In genomic region chrX:21993265-21993664, GRCh38 we compare ENCODE assay signal across 9 cellular contexts. TPM values are rescaled to one million over a fixed set of nuclear protein-coding genes. Genes with fewer than 3 reads are reported as not detected.
DNase-seq lines count a peak whose midpoint lies in the region; ATAC-seq, FAIRE-seq and TF ChIP-seq lines count a peak whose summit lies in the region.
"Had no signal": no experiment of that assay in that cellular context is flagged by ENCODE, and none has a peak within 500 bp of the region (broad histone marks: within the 10 kb centered on the region; RNA-seq: fewer than 3 reads in every experiment).

No MANE protein-coding gene starts in this region.

- H3K36me3 ChIP-seq in liver (ENCODE audit: control insufficient read depth in 4 of 4, insufficient read depth in 3 of 4, low read depth in 1 of 4, low read length in 3 of 4) (peaks cover 0 to 7% (median 1%) of the 10 kb centered on the region in 4 donors), HepG2 (replicated peaks in 1 of 2; ENCODE audit: control insufficient read depth in 1 of 2, insufficient read depth in 2 of 2, low read length in 2 of 2) (peaks cover 0 to 15% of the 10 kb centered on the region in 2 experiments; a peak in 2 of 5 replicates), adrenal gland (replicated peaks in 1 of 2) (peaks cover 0 to 10% of the 10 kb centered on the region in 2 donors), H7 (replicated peaks; ENCODE audit: control insufficient read depth, insufficient read depth, low read length) (peaks cover 21% of the 10 kb centered on the region)

- ATAC-seq in HepG2 (no peak), HG03103 (IDR thresholded peaks at IDR 0.05; ENCODE audit: low read depth, unreplicated experiment) (peak; percentile 82)
- ATAC-seq in activated T-cell treated with anti-CD3 and anti-CD28 coated beads, Interleukin-2, amount 50 U/mL, for 4 hours = no peak

- peak overlapping the region; percentile 32 to 56 for H3K27ac ChIP-seq in liver (ENCODE audit: low read depth in 1 of 2, low read length in 2 of 2)
- H3K27ac ChIP-seq in HepG2 (ENCODE audit: extremely low read length, insufficient read depth, low read length) = no peak overlapping the region
- H3K27ac ChIP-seq in adrenal gland = peak overlapping the region in 1 of 5 donors; percentile 80

- POLR2A ChIA-PET in HepG2 (lab: Yijun Ruan, JAX) = no interaction called here

- no peak overlapping the region for H2AFZ ChIP-seq in HepG2 (ENCODE audit: low read length)

- no peak overlapping the region for H3K4me3 Mint-ChIP-seq in activated T-cell treated with anti-CD3 and anti-CD28 coated beads, Interleukin-2, amount 50 U/mL, for 4 hours

- TF ChIP-seq EP300 in HepG2 (IDR thresholded peaks at IDR 0.05; ENCODE audit: low read depth in 2 of 2, low read length in 2 of 2) (no peak), HepG2 (CRISPR knock-in tag; IDR thresholded peaks at IDR 0.05; ENCODE audit: borderline replicate concordance) (no peak)

- no peaks in the 10 kb centered on the region for H3K9me3 ChIP-seq in liver (ENCODE audit: control insufficient read depth in 4 of 4, low read length in 3 of 4)
- no peaks in the 10 kb centered on the region for H3K9me3 ChIP-seq in HepG2 (ENCODE audit: low read length)
- no peaks in the 10 kb centered on the region for H3K9me3 ChIP-seq in adrenal gland (replicated peaks in 1 of 3)

- 81% methylated on average over 8 of the region's 8 CpGs for WGBS in liver
- WGBS in HepG2 (ENCODE audit: low lambda C conversion rate) = 97% methylated on average over 5 of the region's 8 CpGs
- 57 to 78% (median 73%) methylated on average over 5 to 8 of the region's 8 CpGs for WGBS in adrenal gland, 4 donors

- H3K9ac ChIP-seq in liver (ENCODE audit: low read depth in 1 of 2, low read length in 2 of 2) = no peak overlapping the region
- no peak overlapping the region for H3K9ac ChIP-seq in HepG2 (ENCODE audit: insufficient read depth, low read depth, low read length)

- no peak for TF ChIP-seq CTCF in liver (IDR thresholded peaks at IDR 0.05; ENCODE audit: low read depth, low read length, missing input control)
- no peak for TF ChIP-seq CTCF in HepG2 (CRISPR knock-in tag; IDR thresholded peaks at IDR 0.05)
- no peak for TF ChIP-seq CTCF in adrenal gland (IDR thresholded peaks at IDR 0.05)

- TF ChIP-seq RAD21 in liver (IDR thresholded peaks at IDR 0.05) (no peak), HepG2 (CRISPR knock-in tag; IDR thresholded peaks at IDR 0.05) (no peak)

- in situ Hi-C loops in HepG2 (cut with HindIII; ENCODE audit: extremely low pct_ligation_motif_present, low pct_unique_long_range_greater_than_20kb) = loop anchor here (25.0 kb wide), 1 partner anchor 194 kb away; no protein-coding TSS in a partner anchor

- peaks cover 5% of the 10 kb centered on the region for H3K36me3 Mint-ChIP-seq in activated T-cell treated with anti-CD3 and anti-CD28 coated beads, Interleukin-2, amount 50 U/mL, for 4 hours (ENCODE audit: insufficient read depth)

- H3K4me3 ChIP-seq in liver (ENCODE audit: low read depth in 1 of 3, low read length in 3 of 3) = no peak overlapping the region
- no peak overlapping the region for H3K4me3 ChIP-seq in HepG2 (replicated peaks in 1 of 3; ENCODE audit: insufficient read depth in 1 of 3, low read depth in 2 of 3, low read length in 3 of 3)
- no peak overlapping the region for H3K4me3 ChIP-seq in adrenal gland
- H3K4me3 ChIP-seq in H7 (ENCODE audit: insufficient read depth, low read depth, low read length) = no peak overlapping the region
- H3K4me3 ChIP-seq: dorsolateral prefrontal cortex had no signal

- no peaks in the 10 kb centered on the region for H3K79me2 ChIP-seq in HepG2 (ENCODE audit: insufficient read depth, low read length)

- H3K4me1 Mint-ChIP-seq in activated T-cell treated with anti-CD3 and anti-CD28 coated beads, Interleukin-2, amount 50 U/mL, for 4 hours (ENCODE audit: low read depth) = peaks cover 31% of the 10 kb centered on the region

- no peak for DNase-seq in HepG2 (ENCODE audit: low spot score)
- DNase-seq in adrenal gland = peak; percentile 18 to 61 (median 33)
- DNase-seq in stimulated activated CD4-positive, alpha-beta T cell treated with anti-CD3 and anti-CD28 coated beads, Interleukin-4, amount 100 ng/mL, for 24 hours = no peak
- no peak for DNase-seq in RKO (ENCODE audit: low spot score)
- no peak for DNase-seq in H7
- DNase-seq in activated T-cell treated with anti-CD3 and anti-CD28 coated beads, Interleukin-2, amount 50 U/mL, for 4 hours = no peak

- CTCF ChIA-PET in HepG2 (lab: Yijun Ruan, JAX; ENCODE audit: low intra/inter-chr PET ratio, low total read pairs) = no interaction called here

- H3K4me2 ChIP-seq in HepG2 (ENCODE audit: low read depth, low read length) = no peak overlapping the region

- no TSS peak for BruUV-seq in HepG2 (replicated peaks; lab: Mats Ljungman, UMichigan)

- H3K27me3 ChIP-seq in liver (ENCODE audit: control insufficient read depth in 4 of 4, insufficient read depth in 4 of 4, low read length in 3 of 4) = no peaks in the 10 kb centered on the region
- no peaks in the 10 kb centered on the region for H3K27me3 ChIP-seq in HepG2 (ENCODE audit: control insufficient read depth in 1 of 2, insufficient read depth in 2 of 2, low read length in 2 of 2)
- H3K27me3 ChIP-seq in adrenal gland = no peaks in the 10 kb centered on the region
- no peaks in the 10 kb centered on the region for H3K27me3 ChIP-seq in H7 (ENCODE audit: control insufficient read depth, insufficient read depth, low read length)

- no peaks in the 10 kb centered on the region for H3K27me3 Mint-ChIP-seq in activated T-cell treated with anti-CD3 and anti-CD28 coated beads, Interleukin-2, amount 50 U/mL, for 4 hours (ENCODE audit: low read depth)

- no peak for TF ChIP-seq POLR2A in HepG2 (IDR thresholded peaks at IDR 0.05; ENCODE audit: insufficient read depth in 1 of 2, low read depth in 2 of 2, low read length in 2 of 2)
- no peak for TF ChIP-seq POLR2A in adrenal gland (IDR thresholded peaks at IDR 0.05)

- H3K4me1 ChIP-seq in liver (ENCODE audit: control insufficient read depth in 4 of 4, insufficient read depth in 4 of 4, low read length in 3 of 4) (no peaks in the 10 kb centered on the region), HepG2 (ENCODE audit: insufficient read depth, low read length) (no peaks in the 10 kb centered on the region), adrenal gland (replicated peaks in 1 of 2) (peaks cover 0 to 6% of the 10 kb centered on the region in 2 donors)

- H4K20me1 ChIP-seq in HepG2 (ENCODE audit: insufficient read depth, low read length) = no peaks in the 10 kb centered on the region

- no peak for FAIRE-seq in HepG2 (lab: Jason Lieb, UNC)

- intact Hi-C loops in HepG2 (cut with micrococcal nuclease; ENCODE audit: unreplicated experiment) = no loop called here
- intact Hi-C loops in adrenal gland (cut with DNase I) = no loop called here

- H3K9me3 Mint-ChIP-seq in activated T-cell treated with anti-CD3 and anti-CD28 coated beads, Interleukin-2, amount 50 U/mL, for 4 hours = no peaks in the 10 kb centered on the region

RNA-seq across cellular contexts. Expression of gene PHEX, which starts 38.9 kb away (rescaled TPM):
- total RNA-seq in liver (under 1 TPM; 0.08 to 0.14 TPM), HepG2 (2016; rRNA removed; fragmentation: Illumina TruSeq; extraction: Trizol) (0.07 and 0.27 TPM in 2 replicates), adrenal gland (under 1 TPM in 7 of 8 donors, not detected in 1; 0.07 to 0.28 (median 0.10) TPM)
- polyA plus RNA-seq in liver (under 1 TPM in 1 of 2 donors, not detected in 1; 0.01 TPM), HepG2 (2011; rRNA removed) (0.01 and 0.03 TPM in 2 replicates), adrenal gland (under 1 TPM; 0.07 to 0.18 (median 0.08) TPM)
- 0.20 and 0.35 TPM in 2 replicates for total RNA-seq in HepG2 (2016; cell fraction: cytosol; rRNA removed; fragmentation: Illumina TruSeq; extraction: Trizol; ENCODE audit: low read depth)
- 0.06 TPM in 1 of 2 replicates, not detected in the other for total RNA-seq in HepG2 (2016; cell fraction: insoluble cytoplasmic fraction; rRNA removed; fragmentation: Illumina TruSeq; extraction: Trizol)
- total RNA-seq in HepG2 (2016; cell fraction: membrane; rRNA removed; fragmentation: Illumina TruSeq; extraction: Trizol) = 0.09 and 0.14 TPM in 2 replicates
- total RNA-seq in HepG2 (2016; cell fraction: nucleus; rRNA removed; fragmentation: Illumina TruSeq; extraction: Trizol) = 0.22 and 0.50 TPM in 2 replicates
- polyA plus RNA-seq in HepG2 (2011; cell fraction: cytosol; rRNA removed) = 0.05 TPM in 1 of 2 replicates, not detected in the other
- polyA plus RNA-seq in HepG2 (2011; cell fraction: nucleus; rRNA removed) = 0.09 TPM in 1 of 2 replicates, not detected in the other
- 0.03 TPM in 1 of 2 replicates, not detected in the other for polyA plus RNA-seq in HepG2 (2012)
- 0.03 TPM in 2 replicates for polyA plus RNA-seq in HepG2 (2016; cell fraction: cytosol; fragmentation: Illumina TruSeq; extraction: Trizol; ENCODE audit: low read depth)
- polyA plus RNA-seq in HepG2 (2016; cell fraction: insoluble cytoplasmic fraction; fragmentation: Illumina TruSeq; extraction: Trizol; ENCODE audit: low read depth) = not detected in 2 replicates
- polyA plus RNA-seq in HepG2 (2016; cell fraction: membrane; fragmentation: Illumina TruSeq; extraction: Trizol; ENCODE audit: low read depth) = 0.03 TPM in 1 of 2 replicates, not detected in the other
- 0.09 and 0.10 TPM in 2 replicates for polyA plus RNA-seq in HepG2 (2016; cell fraction: nucleus; fragmentation: Illumina TruSeq; extraction: Trizol; ENCODE audit: insufficient read depth, low read depth)
- 0.04 and 0.12 TPM in 2 replicates for polyA minus RNA-seq in HepG2 (2011; rRNA and poly(A)+ RNA removed; ENCODE audit: low replicate concordance)
- polyA minus RNA-seq in HepG2 (2011; cell fraction: cytosol; rRNA and poly(A)+ RNA removed) = not detected in 2 replicates
- polyA minus RNA-seq in HepG2 (2011; cell fraction: nucleus; rRNA and poly(A)+ RNA removed) = 0.25 and 0.26 TPM in 2 replicates
- 0.04 and 0.07 TPM in 2 replicates for total RNA-seq in H7 (2014; rRNA removed; shearing (Covaris generic))
- 1 to 10 TPM; 3.0 to 8.0 (median 4.7) TPM for total RNA-seq in activated T-cell treated with anti-CD3 and anti-CD28 coated beads, Interleukin-2, amount 50 U/mL, for 4 hours

RNA-seq across cellular contexts. Expression of gene SMS, which starts 52.8 kb away (rescaled TPM):
- total RNA-seq in liver = 10 to 100 TPM; 13.9 to 41.0 TPM
- polyA plus RNA-seq in liver = 10 to 100 TPM; 17.0 to 18.5 TPM
- total RNA-seq in HepG2 (2016; rRNA removed; fragmentation: Illumina TruSeq; extraction: Trizol) = 91.9 and 115 TPM in 2 replicates
- total RNA-seq in HepG2 (2016; cell fraction: cytosol; rRNA removed; fragmentation: Illumina TruSeq; extraction: Trizol; ENCODE audit: low read depth) = 46.6 and 52.3 TPM in 2 replicates
- total RNA-seq in HepG2 (2016; cell fraction: insoluble cytoplasmic fraction; rRNA removed; fragmentation: Illumina TruSeq; extraction: Trizol) = 95.1 and 105 TPM in 2 replicates
- total RNA-seq in HepG2 (2016; cell fraction: membrane; rRNA removed; fragmentation: Illumina TruSeq; extraction: Trizol) = 91.1 and 102 TPM in 2 replicates
- total RNA-seq in HepG2 (2016; cell fraction: nucleus; rRNA removed; fragmentation: Illumina TruSeq; extraction: Trizol) = 32.1 and 33.7 TPM in 2 replicates
- 29.6 and 40.5 TPM in 2 replicates for polyA plus RNA-seq in HepG2 (2011; rRNA removed)
- 27.2 and 29.2 TPM in 2 replicates for polyA plus RNA-seq in HepG2 (2011; cell fraction: cytosol; rRNA removed)
- polyA plus RNA-seq in HepG2 (2011; cell fraction: nucleus; rRNA removed) = 11.3 and 11.5 TPM in 2 replicates
- polyA plus RNA-seq in HepG2 (2012) = 60.8 and 71.1 TPM in 2 replicates
- polyA plus RNA-seq in HepG2 (2016; cell fraction: cytosol; fragmentation: Illumina TruSeq; extraction: Trizol; ENCODE audit: low read depth) = 48.6 and 66.4 TPM in 2 replicates
- 126 and 134 TPM in 2 replicates for polyA plus RNA-seq in HepG2 (2016; cell fraction: insoluble cytoplasmic fraction; fragmentation: Illumina TruSeq; extraction: Trizol; ENCODE audit: low read depth)
- polyA plus RNA-seq in HepG2 (2016; cell fraction: membrane; fragmentation: Illumina TruSeq; extraction: Trizol; ENCODE audit: low read depth) = 84.4 and 95.5 TPM in 2 replicates
- 54.1 and 59.0 TPM in 2 replicates for polyA plus RNA-seq in HepG2 (2016; cell fraction: nucleus; fragmentation: Illumina TruSeq; extraction: Trizol; ENCODE audit: insufficient read depth, low read depth)
- 17.4 and 47.2 TPM in 2 replicates for polyA minus RNA-seq in HepG2 (2011; rRNA and poly(A)+ RNA removed; ENCODE audit: low replicate concordance)
- polyA minus RNA-seq in HepG2 (2011; cell fraction: cytosol; rRNA and poly(A)+ RNA removed) = 34.7 and 40.9 TPM in 2 replicates
- polyA minus RNA-seq in HepG2 (2011; cell fraction: nucleus; rRNA and poly(A)+ RNA removed) = 11.2 and 16.8 TPM in 2 replicates
- total RNA-seq in adrenal gland = 100 to 1,000 TPM in 5 of 8 donors, 10 to 100 TPM in 3; 68.3 to 265 (median 131) TPM
- polyA plus RNA-seq in adrenal gland = 100 to 1,000 TPM in 1 of 3 donors, 10 to 100 TPM in 2; 78.6 to 138 (median 99.5) TPM
- 396 and 418 TPM in 2 replicates for total RNA-seq in H7 (2014; rRNA removed; shearing (Covaris generic))
- 100 to 1,000 TPM in 1 of 3 donors, 10 to 100 TPM in 2; 78.4 to 109 (median 92.2) TPM for total RNA-seq in activated T-cell treated with anti-CD3 and anti-CD28 coated beads, Interleukin-2, amount 50 U/mL, for 4 hours

Comparison
In these comparisons a context has a peak if more than half of its experiments do, and no peak if none do; other contexts are left out.
1. DNase-seq: peak in adrenal gland (7 of 7); none in HepG2 (single experiment), stimulated activated CD4-positive, alpha-beta T cell treated with anti-CD3 and anti-CD28 coated beads, Interleukin-4, amount 100 ng/mL, for 24 hours (single experiment), RKO (single experiment), H7 (single experiment) and activated T-cell treated with anti-CD3 and anti-CD28 coated beads, Interleukin-2, amount 50 U/mL, for 4 hours (single experiment).